In the genomic region with DNA sequence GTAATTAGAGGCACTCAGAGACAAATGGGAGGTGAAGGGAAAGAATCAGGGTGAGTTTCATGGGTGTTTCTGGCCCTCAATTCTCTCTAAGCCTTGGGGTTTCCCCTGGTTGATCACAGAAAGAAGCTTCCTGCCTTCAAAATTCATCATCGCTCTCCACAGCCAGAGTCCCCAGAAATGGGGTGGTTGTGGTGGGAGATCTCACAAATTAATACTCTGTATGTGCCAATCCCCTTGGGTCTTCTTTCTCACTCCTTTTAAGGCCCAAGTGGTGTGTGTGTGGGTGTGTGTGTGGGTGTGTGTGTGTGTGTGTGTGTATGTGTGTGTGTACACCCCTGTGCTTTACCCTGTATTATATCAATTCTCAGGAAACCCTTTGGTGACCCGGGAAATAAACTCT, we compare ENCODE assay signal across 14 cellular contexts. TPM values are rescaled to one million over a fixed set of nuclear protein-coding genes. Genes with fewer than 3 reads are reported as not detected.
DNase-seq lines count a peak whose midpoint lies in the region; ATAC-seq, FAIRE-seq and TF ChIP-seq lines count a peak whose summit lies in the region.
"Had no signal": no experiment of that assay in that cellular context is flagged by ENCODE, and none has a peak within 500 bp of the region (broad histone marks: within the 10 kb centered on the region; RNA-seq: fewer than 3 reads in every experiment).

No MANE protein-coding gene starts in this region.

- DNase-seq in Panc1 (ENCODE audit: low read depth, low spot score): no peak
- peak; percentile 48 for DNase-seq in activated T-cell treated with anti-CD3 and anti-CD28 coated beads, Interleukin-2, amount 50 U/mL, for 1 hour
- DNase-seq in mucosa of gallbladder (ENCODE audit: low spot score): peak; percentile 32
- DNase-seq in stimulated activated naive CD8-positive, alpha-beta T cell treated with anti-CD3 and anti-CD28 coated beads, Interleukin-15, Interleukin-2, amounts not matched to agents 100 U/mL and 50 U/mL, for 24 hours: peak; percentile 49
- no peak for DNase-seq in HepG2 (ENCODE audit: low spot score)
- no peak for DNase-seq in NCI-H128 (lab: John Stamatoyannopoulos, UW; ENCODE audit: unreplicated experiment)
- DNase-seq in heart right ventricle: no peak
- DNase-seq: aorta, esophagus squamous epithelium, NCI-H510A, testis had no signal

- H3K4me3 ChIP-seq in Panc1 (ENCODE audit: low read depth in 2 of 2, low read length in 2 of 2): no peak overlapping the region
- H3K4me3 ChIP-seq in HepG2 (replicated peaks in 1 of 3; ENCODE audit: insufficient read depth in 1 of 3, low read depth in 2 of 3, low read length in 3 of 3): no peak overlapping the region
- no peak overlapping the region for H3K4me3 ChIP-seq in heart right ventricle
- H3K4me3 ChIP-seq: esophagus squamous epithelium, testis had no signal

- TF ChIP-seq RAD21 in HepG2 (CRISPR knock-in tag; IDR thresholded peaks at IDR 0.05): no peak

- H2AFZ ChIP-seq in HepG2 (ENCODE audit: low read length): no peak overlapping the region

- no peak for TF ChIP-seq POLR2A in HepG2 (IDR thresholded peaks at IDR 0.05; ENCODE audit: insufficient read depth in 1 of 2, low read depth in 2 of 2, low read length in 2 of 2)

- in situ Hi-C loops in Panc1 (cut with HindIII; ENCODE audit: low pct_unique_long_range_greater_than_20kb, low sequenced_read_pairs): loop anchor here (5.0 to 25.0 kb wide), 8 partner anchors 35 to 950 kb away; a partner anchor contains a TSS
- in situ Hi-C loops in HepG2 (cut with HindIII; ENCODE audit: extremely low pct_ligation_motif_present, low pct_unique_long_range_greater_than_20kb): no loop called here

- peaks cover 5% of the 10 kb centered on the region; the same call in 1 of the 2 replicates for H3K4me1 ChIP-seq in Panc1 (ENCODE audit: control insufficient read depth, insufficient read depth, low read length)
- peaks cover 28% of the 10 kb centered on the region for H3K4me1 ChIP-seq in HepG2 (ENCODE audit: insufficient read depth, low read length)
- H3K4me1 ChIP-seq in heart right ventricle: peaks cover 0 to 45% (median 0%) of the 10 kb centered on the region in 9 donors

- no peak for TF ChIP-seq CTCF in Panc1 (IDR thresholded peaks at IDR 0.05)
- no peak for TF ChIP-seq CTCF in HepG2 (CRISPR knock-in tag; IDR thresholded peaks at IDR 0.05)
- TF ChIP-seq CTCF in heart right ventricle (IDR thresholded peaks at IDR 0.05): no peak

- H3K9ac ChIP-seq in HepG2 (ENCODE audit: insufficient read depth, low read depth, low read length): no peak overlapping the region

- CTCF ChIA-PET in Panc1 (lab: Charles Lee) (interaction anchor here (0.5 to 3.1 kb wide), 7 partner anchors 10 to 393 kb away, joined by 3 to 19 read pairs (median 4); a partner anchor contains a TSS), HepG2 (lab: Yijun Ruan, JAX; ENCODE audit: low intra/inter-chr PET ratio, low total read pairs) (no interaction called here)

- FAIRE-seq in HepG2 (lab: Jason Lieb, UNC): no peak
- FAIRE-seq: islet of Langerhans had no signal

- no peaks in the 10 kb centered on the region for H3K36me3 ChIP-seq in Panc1 (ENCODE audit: control insufficient read depth, insufficient read depth, low read length)
- no peaks in the 10 kb centered on the region for H3K36me3 ChIP-seq in HepG2 (replicated peaks in 1 of 2; ENCODE audit: control insufficient read depth in 1 of 2, insufficient read depth in 2 of 2, low read length in 2 of 2)
- H3K36me3 ChIP-seq in heart right ventricle: no peaks in the 10 kb centered on the region
- H3K36me3 ChIP-seq: esophagus squamous epithelium had no signal

- no TSS peak for BruUV-seq in Panc1 (replicated peaks; lab: Mats Ljungman, UMichigan)
- BruUV-seq in HepG2 (replicated peaks; lab: Mats Ljungman, UMichigan): no TSS peak

- H3K79me2 ChIP-seq in HepG2 (ENCODE audit: insufficient read depth, low read length): no peaks in the 10 kb centered on the region

- ATAC-seq in Panc1 (0 out of 2 replicates have a peak, but pooled peaks have one; percentile 1), HepG2 (no peak), heart right ventricle (no peak), HG03139 (IDR thresholded peaks at IDR 0.05; ENCODE audit: unreplicated experiment) (no peak)
- ATAC-seq in stimulated activated naive CD8-positive, alpha-beta T cell treated with anti-CD3 and anti-CD28 coated beads, Interleukin-15, Interleukin-2, amounts not matched to agents 100 U/mL and 50 U/mL, for 24 hours: peak; percentile 75
- ATAC-seq: SK-N-SH treated with all-trans-retinoic acid at 6 μM for 48 hours had no signal

- WGBS in HepG2 (ENCODE audit: low lambda C conversion rate): 38% methylated on average over 2 of the region's 2 CpGs
- 71 to 84% methylated on average over 2 of the region's 2 CpGs for WGBS in heart right ventricle, 2 donors

- H3K4me2 ChIP-seq in HepG2 (ENCODE audit: low read depth, low read length): no peak overlapping the region

- POLR2A ChIA-PET in Panc1 (lab: Charles Lee) (interaction anchor here (0.6 to 1.9 kb wide), 3 partner anchors 33 to 95 kb away, joined by 3 to 14 read pairs (median 4); a partner anchor contains a TSS), HepG2 (lab: Yijun Ruan, JAX) (no interaction called here)

- H3K9me3 ChIP-seq in Panc1 (ENCODE audit: control insufficient read depth, insufficient read depth, low read depth, low read length): peaks cover 12% of the 10 kb centered on the region; the same call in 1 of the 2 replicates
- H3K9me3 ChIP-seq in HepG2 (ENCODE audit: low read length): no peaks in the 10 kb centered on the region
- peaks cover 0 to 26% (median 10%) of the 10 kb centered on the region in 11 donors for H3K9me3 ChIP-seq in heart right ventricle
- H3K9me3 ChIP-seq: testis had no signal

- intact Hi-C loops in Panc1 (cut with micrococcal nuclease; ENCODE audit: unreplicated experiment): no loop called here
- intact Hi-C loops in HepG2 (cut with micrococcal nuclease; ENCODE audit: unreplicated experiment): no loop called here
- intact Hi-C loops in heart right ventricle (cut with DNase I): no loop called here

- H3K27ac ChIP-seq in Panc1 (ENCODE audit: low read length): no peak overlapping the region
- no peak overlapping the region for H3K27ac ChIP-seq in HepG2 (ENCODE audit: extremely low read length, insufficient read depth, low read length)
- H3K27ac ChIP-seq in heart right ventricle: no peak overlapping the region
- H3K27ac ChIP-seq: esophagus squamous epithelium, testis had no signal

- no peaks in the 10 kb centered on the region for H4K20me1 ChIP-seq in HepG2 (ENCODE audit: insufficient read depth, low read length)

- peaks cover 42% of the 10 kb centered on the region for H3K27me3 ChIP-seq in Panc1 (ENCODE audit: control insufficient read depth, insufficient read depth, low read length)
- H3K27me3 ChIP-seq in HepG2 (ENCODE audit: control insufficient read depth in 1 of 2, insufficient read depth in 2 of 2, low read length in 2 of 2): peaks cover 0 to 13% of the 10 kb centered on the region in 2 experiments; a peak in 1 of 5 replicates
- peaks cover 0 to 68% (median 9%) of the 10 kb centered on the region in 7 donors for H3K27me3 ChIP-seq in heart right ventricle
- H3K27me3 ChIP-seq: testis had no signal

- TF ChIP-seq EP300 in HepG2 (IDR thresholded peaks at IDR 0.05; ENCODE audit: low read depth in 2 of 2, low read length in 2 of 2) (no peak), HepG2 (CRISPR knock-in tag; IDR thresholded peaks at IDR 0.05; ENCODE audit: borderline replicate concordance) (no peak)

RNA-seq across cellular contexts. Expression of a gene that starts 2.7 kb away (rescaled TPM):
- 6.4 TPM for total RNA-seq in Panc1 (2021; ENCODE audit: unreplicated experiment)
- 6.9 TPM for polyA plus RNA-seq in Panc1 (2012; ENCODE audit: insufficient read length)
- total RNA-seq in mucosa of gallbladder: 4,969 TPM
- 7.0 and 7.2 TPM in 2 replicates for total RNA-seq in HepG2 (2016; rRNA removed; fragmentation: Illumina TruSeq; extraction: Trizol)
- 1.8 and 1.9 TPM in 2 replicates for total RNA-seq in HepG2 (2016; cell fraction: cytosol; rRNA removed; fragmentation: Illumina TruSeq; extraction: Trizol; ENCODE audit: low read depth)
- 4.6 and 6.9 TPM in 2 replicates for total RNA-seq in HepG2 (2016; cell fraction: insoluble cytoplasmic fraction; rRNA removed; fragmentation: Illumina TruSeq; extraction: Trizol)
- 2.4 and 3.0 TPM in 2 replicates for total RNA-seq in HepG2 (2016; cell fraction: membrane; rRNA removed; fragmentation: Illumina TruSeq; extraction: Trizol)
- total RNA-seq in HepG2 (2016; cell fraction: nucleus; rRNA removed; fragmentation: Illumina TruSeq; extraction: Trizol): 8.3 and 8.8 TPM in 2 replicates
- 1.3 and 2.4 TPM in 2 replicates for polyA plus RNA-seq in HepG2 (2011; rRNA removed)
- 1.5 and 2.4 TPM in 2 replicates for polyA plus RNA-seq in HepG2 (2011; cell fraction: cytosol; rRNA removed)
- 5.0 and 8.4 TPM in 2 replicates for polyA plus RNA-seq in HepG2 (2011; cell fraction: nucleus; rRNA removed)
- 3.0 and 7.8 TPM in 2 replicates for polyA plus RNA-seq in HepG2 (2012)
- 0.46 and 0.49 TPM in 2 replicates for polyA plus RNA-seq in HepG2 (2016; cell fraction: cytosol; fragmentation: Illumina TruSeq; extraction: Trizol; ENCODE audit: low read depth)
- polyA plus RNA-seq in HepG2 (2016; cell fraction: insoluble cytoplasmic fraction; fragmentation: Illumina TruSeq; extraction: Trizol; ENCODE audit: low read depth): 4.1 and 5.1 TPM in 2 replicates
- polyA plus RNA-seq in HepG2 (2016; cell fraction: membrane; fragmentation: Illumina TruSeq; extraction: Trizol; ENCODE audit: low read depth): 0.69 and 0.85 TPM in 2 replicates
- 7.5 and 8.1 TPM in 2 replicates for polyA plus RNA-seq in HepG2 (2016; cell fraction: nucleus; fragmentation: Illumina TruSeq; extraction: Trizol; ENCODE audit: insufficient read depth, low read depth)
- polyA minus RNA-seq in HepG2 (2011; rRNA and poly(A)+ RNA removed; ENCODE audit: low replicate concordance): 0.49 and 29.4 TPM in 2 replicates
- polyA minus RNA-seq in HepG2 (2011; cell fraction: cytosol; rRNA and poly(A)+ RNA removed): 4.5 and 5.8 TPM in 2 replicates
- polyA minus RNA-seq in HepG2 (2011; cell fraction: nucleus; rRNA and poly(A)+ RNA removed): 8.8 and 9.8 TPM in 2 replicates
- total RNA-seq in heart right ventricle: 10 to 100 TPM in 2 of 10 donors, 1 to 10 TPM in 4, under 1 TPM in 4; 0.30 to 42.3 (median 1.9) TPM
- 1 to 10 TPM in 1 of 2 donors, under 1 TPM in 1; 0.74 to 1.2 TPM for polyA plus RNA-seq in heart right ventricle

RNA-seq across cellular contexts. Expression of a gene that starts 33.9 kb away (rescaled TPM):
- 2,386 TPM for total RNA-seq in Panc1 (2021; ENCODE audit: unreplicated experiment)
- polyA plus RNA-seq in Panc1 (2012; ENCODE audit: insufficient read length): 3,964 TPM
- 91.1 TPM for total RNA-seq in mucosa of gallbladder
- 160 and 194 TPM in 2 replicates for total RNA-seq in HepG2 (2016; rRNA removed; fragmentation: Illumina TruSeq; extraction: Trizol)
- total RNA-seq in HepG2 (2016; cell fraction: cytosol; rRNA removed; fragmentation: Illumina TruSeq; extraction: Trizol; ENCODE audit: low read depth): 22.9 and 24.6 TPM in 2 replicates
- 157 and 198 TPM in 2 replicates for total RNA-seq in HepG2 (2016; cell fraction: insoluble cytoplasmic fraction; rRNA removed; fragmentation: Illumina TruSeq; extraction: Trizol)
- total RNA-seq in HepG2 (2016; cell fraction: membrane; rRNA removed; fragmentation: Illumina TruSeq; extraction: Trizol): 34.1 and 34.4 TPM in 2 replicates
- 67.9 and 75.8 TPM in 2 replicates for total RNA-seq in HepG2 (2016; cell fraction: nucleus; rRNA removed; fragmentation: Illumina TruSeq; extraction: Trizol)
- polyA plus RNA-seq in HepG2 (2011; rRNA removed): 49.9 and 62.6 TPM in 2 replicates
- polyA plus RNA-seq in HepG2 (2011; cell fraction: cytosol; rRNA removed): 45.6 and 54.0 TPM in 2 replicates
- polyA plus RNA-seq in HepG2 (2011; cell fraction: nucleus; rRNA removed): 95.1 and 104 TPM in 2 replicates
- 67.0 and 85.8 TPM in 2 replicates for polyA plus RNA-seq in HepG2 (2012)
- 22.3 and 25.6 TPM in 2 replicates for polyA plus RNA-seq in HepG2 (2016; cell fraction: cytosol; fragmentation: Illumina TruSeq; extraction: Trizol; ENCODE audit: low read depth)
- 207 and 220 TPM in 2 replicates for polyA plus RNA-seq in HepG2 (2016; cell fraction: insoluble cytoplasmic fraction; fragmentation: Illumina TruSeq; extraction: Trizol; ENCODE audit: low read depth)
- polyA plus RNA-seq in HepG2 (2016; cell fraction: membrane; fragmentation: Illumina TruSeq; extraction: Trizol; ENCODE audit: low read depth): 26.5 and 31.5 TPM in 2 replicates
- polyA plus RNA-seq in HepG2 (2016; cell fraction: nucleus; fragmentation: Illumina TruSeq; extraction: Trizol; ENCODE audit: insufficient read depth, low read depth): 112 and 115 TPM in 2 replicates
- 51.8 and 59.0 TPM in 2 replicates for polyA minus RNA-seq in HepG2 (2011; rRNA and poly(A)+ RNA removed; ENCODE audit: low replicate concordance)
- 28.8 and 34.9 TPM in 2 replicates for polyA minus RNA-seq in HepG2 (2011; cell fraction: cytosol; rRNA and poly(A)+ RNA removed)
- 20.9 and 24.9 TPM in 2 replicates for polyA minus RNA-seq in HepG2 (2011; cell fraction: nucleus; rRNA and poly(A)+ RNA removed)
- 10 to 100 TPM; 64.1 to 86.5 (median 78.1) TPM for total RNA-seq in heart right ventricle
- 100 to 1,000 TPM in 1 of 2 donors, 10 to 100 TPM in 1; 81.9 to 111 TPM for polyA plus RNA-seq in heart right ventricle

RNA-seq across cellular contexts. Expression of a gene that starts 59.8 kb away (rescaled TPM):
- total RNA-seq in Panc1 (2021; ENCODE audit: unreplicated experiment) (68.4 TPM), mucosa of gallbladder (7.0 TPM), HepG2 (2016; rRNA removed; fragmentation: Illumina TruSeq; extraction: Trizol) (4.1 and 6.0 TPM in 2 replicates), heart right ventricle (10 to 100 TPM in 5 of 10 donors, 1 to 10 TPM in 5; 5.7 to 13.5 (median 8.9) TPM)
- 17.2 TPM for polyA plus RNA-seq in Panc1 (2012; ENCODE audit: insufficient read length)
- total RNA-seq in HepG2 (2016; cell fraction: cytosol; rRNA removed; fragmentation: Illumina TruSeq; extraction: Trizol; ENCODE audit: low read depth): 0.18 and 0.20 TPM in 2 replicates
- 4.6 and 6.1 TPM in 2 replicates for total RNA-seq in HepG2 (2016; cell fraction: insoluble cytoplasmic fraction; rRNA removed; fragmentation: Illumina TruSeq; extraction: Trizol)
- total RNA-seq in HepG2 (2016; cell fraction: membrane; rRNA removed; fragmentation: Illumina TruSeq; extraction: Trizol): 1.4 and 2.4 TPM in 2 replicates
- 6.4 and 7.1 TPM in 2 replicates for total RNA-seq in HepG2 (2016; cell fraction: nucleus; rRNA removed; fragmentation: Illumina TruSeq; extraction: Trizol)
- polyA plus RNA-seq in HepG2 (2011; rRNA removed) (2.2 and 2.5 TPM in 2 replicates), heart right ventricle (1 to 10 TPM in 1 of 2 donors, under 1 TPM in 1; 0.72 to 4.8 TPM)
- 0.74 and 1.4 TPM in 2 replicates for polyA plus RNA-seq in HepG2 (2011; cell fraction: cytosol; rRNA removed)
- 2.0 and 2.9 TPM in 2 replicates for polyA plus RNA-seq in HepG2 (2011; cell fraction: nucleus; rRNA removed)
- polyA plus RNA-seq in HepG2 (2012): 1.3 and 2.1 TPM in 2 replicates
- 0.05 and 0.28 TPM in 2 replicates for polyA plus RNA-seq in HepG2 (2016; cell fraction: cytosol; fragmentation: Illumina TruSeq; extraction: Trizol; ENCODE audit: low read depth)
- 2.7 and 2.8 TPM in 2 replicates for polyA plus RNA-seq in HepG2 (2016; cell fraction: insoluble cytoplasmic fraction; fragmentation: Illumina TruSeq; extraction: Trizol; ENCODE audit: low read depth)
- polyA plus RNA-seq in HepG2 (2016; cell fraction: membrane; fragmentation: Illumina TruSeq; extraction: Trizol; ENCODE audit: low read depth): 0.25 and 0.58 TPM in 2 replicates
- 6.0 and 6.4 TPM in 2 replicates for polyA plus RNA-seq in HepG2 (2016; cell fraction: nucleus; fragmentation: Illumina TruSeq; extraction: Trizol; ENCODE audit: insufficient read depth, low read depth)
- polyA minus RNA-seq in HepG2 (2011; rRNA and poly(A)+ RNA removed; ENCODE audit: low replicate concordance): 4.0 and 5.1 TPM in 2 replicates
- 1.8 and 2.4 TPM in 2 replicates for polyA minus RNA-seq in HepG2 (2011; cell fraction: cytosol; rRNA and poly(A)+ RNA removed)
- 14.5 and 15.5 TPM in 2 replicates for polyA minus RNA-seq in HepG2 (2011; cell fraction: nucleus; rRNA and poly(A)+ RNA removed)

Comparison
In these comparisons a context has a peak if more than half of its experiments do, and no peak if none do; other contexts are left out.
1. ATAC-seq: peak in Panc1 (single experiment) and stimulated activated naive CD8-positive, alpha-beta T cell treated with anti-CD3 and anti-CD28 coated beads, Interleukin-15, Interleukin-2, amounts not matched to agents 100 U/mL and 50 U/mL, for 24 hours (single experiment); none in HepG2 (single experiment), heart right ventricle (0 of 8) and HG03139 (single experiment).
2. DNase-seq: peak in activated T-cell treated with anti-CD3 and anti-CD28 coated beads, Interleukin-2, amount 50 U/mL, for 1 hour (single experiment), mucosa of gallbladder (single experiment) and stimulated activated naive CD8-positive, alpha-beta T cell treated with anti-CD3 and anti-CD28 coated beads, Interleukin-15, Interleukin-2, amounts not matched to agents 100 U/mL and 50 U/mL, for 24 hours (single experiment); none in Panc1 (single experiment), HepG2 (single experiment), NCI-H128 (single experiment) and heart right ventricle (0 of 2).
3. RNA of a gene that starts 2.7 kb away (total RNA-seq): 4,969 TPM in mucosa of gallbladder (single experiment); 1.8 to 8.8 TPM in HepG2, 6.4 TPM in Panc1 (single experiment) and 0.30 to 42.3 TPM in heart right ventricle; every median in the first group is over 100 times any median in the second.
4. RNA of a gene that starts 33.9 kb away (total RNA-seq): 2,386 TPM in Panc1 (single experiment); 22.9 to 198 TPM in HepG2, 91.1 TPM in mucosa of gallbladder (single experiment) and 64.1 to 86.5 TPM in heart right ventricle; every median in the first group is over 10 times any median in the second.